Comparison of ENCODE assay signal across 14 cellular contexts in genomic region chr19:3691726-3692125, GRCh38.
"Had no signal": no experiment of that assay in that cellular context is flagged by ENCODE, and none has a peak within 500 bp of the region (broad histone marks: within the 10 kb centered on the region; RNA-seq: fewer than 3 reads in every experiment).

No MANE protein-coding gene starts in this region.

- H3K4me3 ChIP-seq: adrenal gland, body of pancreas, coronary artery, hepatocyte, right atrium auricular region, smooth muscle cell, suprapubic skin, upper lobe of left lung had no signal

- H3K9me3 ChIP-seq: adrenal gland, body of pancreas, neutrophil, right atrium auricular region, suprapubic skin, upper lobe of left lung had no signal

- H3K4me2 ChIP-seq: hepatocyte, smooth muscle cell had no signal

- H3K4me3 Mint-ChIP-seq: activated T-helper 1 cell treated with anti-CD3 and anti-CD28 coated beads, Interleukin-12 subunit alpha, Interleukin-12 subunit beta, Interleukin-2, Interleukin-4 antibody, amounts not matched to agents 30 ng/mL and 10 ng/mL and 1 ng/mL, durations not matched to agents 14 hours and 24 hours and 36 hours; mesothelial cell of epicardium had no signal

- DNase-seq: adrenal gland, body of pancreas, kidney glomerular epithelial cell, posterior cingulate gyrus had no signal

- H3K27me3 ChIP-seq: adrenal gland, body of pancreas, hepatocyte, right atrium auricular region, suprapubic skin, upper lobe of left lung had no signal

- H3K27ac Mint-ChIP-seq: activated T-helper 1 cell treated with anti-CD3 and anti-CD28 coated beads, Interleukin-12 subunit alpha, Interleukin-12 subunit beta, Interleukin-2, Interleukin-4 antibody, amounts not matched to agents 30 ng/mL and 10 ng/mL and 1 ng/mL, durations not matched to agents 14 hours and 24 hours and 36 hours; mesothelial cell of epicardium had no signal

- H3K27ac ChIP-seq: adrenal gland, body of pancreas, epithelial cell of prostate, hepatocyte, neutrophil, suprapubic skin, upper lobe of left lung had no signal

- H3K36me3 ChIP-seq: adrenal gland, suprapubic skin had no signal

- ATAC-seq: body of pancreas had no signal

- H2AFZ ChIP-seq: hepatocyte had no signal
